ENCODE assay signal across 20 cellular contexts in genomic region chr2:30159766-30160165, GRCh38. TPM values are rescaled to one million over a fixed set of nuclear protein-coding genes. Genes with fewer than 3 reads are reported as not detected.
DNase-seq lines count a peak whose midpoint lies in the region; ATAC-seq, FAIRE-seq and TF ChIP-seq lines count a peak whose summit lies in the region.
"Had no signal": no experiment of that assay in that cellular context is flagged by ENCODE, and none has a peak within 500 bp of the region (broad histone marks: within the 10 kb centered on the region; RNA-seq: fewer than 3 reads in every experiment).

No MANE protein-coding gene starts in this region.

- no peaks in the 10 kb centered on the region for H3K27me3 Mint-ChIP-seq in neural progenitor cell (ENCODE audit: insufficient read depth, low read depth)
- H3K27me3 Mint-ChIP-seq: CD4-positive, CD25-positive, alpha-beta regulatory T cell had no signal

- TF ChIP-seq CTCF in DOHH2 (IDR thresholded peaks at IDR 0.05; ENCODE audit: low read depth, low read length, poor library complexity, severe bottlenecking): no peak
- no peak for TF ChIP-seq CTCF in neural progenitor cell (IDR thresholded peaks at IDR 0.05)

- peaks cover 21% of the 10 kb centered on the region for H3K36me3 Mint-ChIP-seq in neural progenitor cell

- H3K27ac Mint-ChIP-seq in neural progenitor cell: no peak overlapping the region

- H3F3A ChIP-seq in DOHH2 (ENCODE audit: control insufficient read depth, insufficient read depth): peaks cover 4% of the 10 kb centered on the region
- H3F3A ChIP-seq in neural progenitor cell (ENCODE audit: low read depth): peaks cover 3% of the 10 kb centered on the region

- intact Hi-C loops in left cardiac atrium (cut with DNase I): loop anchor here in 1 of 2 donors (10.0 kb wide), 1 partner anchor 545 kb away; no protein-coding TSS in a partner anchor

- no peaks in the 10 kb centered on the region for H3K9me2 ChIP-seq in DOHH2 (replicated peaks; ENCODE audit: control insufficient read depth, low read length)
- H3K9me2 ChIP-seq: SK-N-SH had no signal

- H2AFZ ChIP-seq in neural progenitor cell (replicated peaks): no peak overlapping the region

- H3K4me2 ChIP-seq in DOHH2 (ENCODE audit: low read length): peak overlapping the region; percentile 61
- H3K4me2 ChIP-seq in neural progenitor cell: no peak overlapping the region
- H3K4me2 ChIP-seq: SK-N-SH had no signal

- no peaks in the 10 kb centered on the region for H3K9me3 Mint-ChIP-seq in neural progenitor cell
- H3K9me3 Mint-ChIP-seq: CD4-positive, CD25-positive, alpha-beta regulatory T cell had no signal

- H3K4me3 ChIP-seq in DOHH2 (ENCODE audit: low read length): peak overlapping the region; percentile 46
- no peak overlapping the region for H3K4me3 ChIP-seq in neural progenitor cell

- no peaks in the 10 kb centered on the region for H3K9me3 ChIP-seq in DOHH2 (ENCODE audit: control insufficient read depth, insufficient read depth, low read length)
- no peaks in the 10 kb centered on the region for H3K9me3 ChIP-seq in neural progenitor cell (ENCODE audit: low read depth)
- H3K9me3 ChIP-seq: Caco-2, SK-N-SH had no signal

- H3K36me3 ChIP-seq in DOHH2 (ENCODE audit: control insufficient read depth, low read length) (peaks cover 26% of the 10 kb centered on the region), neural progenitor cell (no peaks in the 10 kb centered on the region)

- no peaks in the 10 kb centered on the region for H3K27me3 ChIP-seq in DOHH2 (ENCODE audit: control insufficient read depth, low read length)
- no peaks in the 10 kb centered on the region for H3K27me3 ChIP-seq in neural progenitor cell

- DNase-seq in NCI-H1694 treated with DMSO at 0.1 percent for 48 hours (lab: John Stamatoyannopoulos, UW): peak; percentile 37
- no peak for DNase-seq in left lobe of liver (ENCODE audit: low spot score)
- DNase-seq in NCI-H510A (lab: John Stamatoyannopoulos, UW): no peak
- no peak for DNase-seq in neural progenitor cell (ENCODE audit: low spot score)
- no peak for DNase-seq in RCC 7860 (ENCODE audit: low spot score)
- no peak for DNase-seq in left cardiac atrium
- DNase-seq: ACHN, Caco-2, GDM1, IMR-90, MM.1S, NCI-H1092 treated with DMSO at 0.1 percent for 48 hours, NCI-H774, OCI-M1, SHP77, SK-N-SH had no signal

- H4K20me1 ChIP-seq in DOHH2 (ENCODE audit: control insufficient read depth, insufficient read depth, low read depth, low read length) (no peaks in the 10 kb centered on the region), neural progenitor cell (ENCODE audit: low read depth) (peaks cover 6% of the 10 kb centered on the region)

- peaks cover 54% of the 10 kb centered on the region for H3K4me1 ChIP-seq in DOHH2 (ENCODE audit: control insufficient read depth, low read length)
- H3K4me1 ChIP-seq in neural progenitor cell: no peaks in the 10 kb centered on the region

- no peaks in the 10 kb centered on the region for H3K79me2 ChIP-seq in DOHH2 (ENCODE audit: control insufficient read depth, low read length)
- no peaks in the 10 kb centered on the region for H3K79me2 ChIP-seq in neural progenitor cell (ENCODE audit: low read depth)

- H3K27ac ChIP-seq in DOHH2 (ENCODE audit: low read depth, low read length) (peak overlapping the region; percentile 80), neural progenitor cell (no peak overlapping the region)
- H3K27ac ChIP-seq: HL-60 had no signal

- ATAC-seq in left lobe of liver (peak; percentile 60), left cardiac atrium (no peak)

- no peak overlapping the region for H3K9ac ChIP-seq in neural progenitor cell
- H3K9ac ChIP-seq: SK-N-SH had no signal

- H3K4me3 Mint-ChIP-seq in neural progenitor cell: no peak overlapping the region
- H3K4me3 Mint-ChIP-seq: CD4-positive, CD25-positive, alpha-beta regulatory T cell had no signal

- H3K4me1 Mint-ChIP-seq in neural progenitor cell: peaks cover 5% of the 10 kb centered on the region

- FAIRE-seq in RCC 7860 (lab: Jason Lieb, UNC): no peak
- FAIRE-seq: H1 had no signal

RNA-seq across cellular contexts. Expression of gene YPEL5, which starts 13.0 kb away (rescaled TPM):
- total RNA-seq in left lobe of liver: 33.5 TPM
- total RNA-seq in neural progenitor cell (ENCODE audit: low replicate concordance): 36.1 and 66.4 TPM in 2 replicates
- 10 to 100 TPM; 54.0 to 55.2 TPM for total RNA-seq in left cardiac atrium
